23 cellular contexts compared by ENCODE assay signal in the genomic region with DNA sequence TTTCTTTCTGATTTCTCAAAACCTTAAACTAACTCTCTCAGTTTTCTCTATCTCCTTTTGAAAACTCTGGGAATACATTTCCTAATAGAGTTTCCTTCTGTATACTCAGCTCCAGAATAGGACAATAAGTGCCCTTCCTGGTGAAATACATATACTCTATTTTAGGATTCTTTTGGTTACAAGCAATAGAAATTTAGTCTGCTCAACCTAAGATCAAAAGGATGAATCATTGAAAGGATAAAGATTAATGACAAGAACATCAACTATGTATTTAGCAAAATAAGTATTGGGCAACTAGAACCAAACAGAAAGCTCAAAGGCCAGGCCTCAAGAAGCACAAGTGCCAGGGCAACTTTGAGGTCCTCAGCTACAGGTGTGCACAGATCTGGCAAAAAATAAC.
"Had no signal": no experiment of that assay in that cellular context is flagged by ENCODE, and none has a peak within 500 bp of the region (broad histone marks: within the 10 kb centered on the region; RNA-seq: fewer than 3 reads in every experiment).

No MANE protein-coding gene starts in this region.

- DNase-seq: effector memory CD4-positive, alpha-beta T cell; foreskin fibroblast; immature natural killer cell; kidney; left cardiac atrium; left ventricle myocardium inferior; mesendoderm; naive B cell; occipital lobe; pancreas; retina; right lobe of liver; spleen; stimulated activated CD4-positive, alpha-beta T cell treated with anti-CD3 and anti-CD28 coated beads, Interleukin-15, amount 100 ng/mL, for 24 hours; stimulated activated CD4-positive, alpha-beta T cell treated with anti-CD3 and anti-CD28 coated beads, Interleukin-1b, Interleukin-23, amount 100 ng/mL, for 48 hours; stimulated activated CD4-positive, alpha-beta T cell treated with anti-CD3 and anti-CD28 coated beads, Interleukin-4, amount 100 ng/mL, for 4 hours; stimulated activated naive CD4-positive, alpha-beta T cell; stomach; substantia nigra; trophoblast cell had no signal

- H3K27me3 ChIP-seq: pancreas, right lobe of liver, spleen, stomach had no signal

- H3K4me3 Mint-ChIP-seq: immature natural killer cell, naive B cell, nephron had no signal

- H3K27ac Mint-ChIP-seq: immature natural killer cell, naive B cell had no signal

- H3K36me3 ChIP-seq: left ventricle myocardium inferior, pancreas, prostate gland, right lobe of liver, spleen, stomach had no signal

- H3K4me3 ChIP-seq: left ventricle myocardium inferior, lung, pancreas, prostate gland, right lobe of liver, spleen, stomach had no signal

- H3K9me3 ChIP-seq: pancreas, prostate gland, right lobe of liver, stomach had no signal

- H3K36me3 Mint-ChIP-seq: immature natural killer cell had no signal

- H3K9me3 Mint-ChIP-seq: nephron had no signal

- H3K27ac ChIP-seq: left ventricle myocardium inferior, pancreas, prostate gland, right lobe of liver, spleen had no signal

- H3K27me3 Mint-ChIP-seq: naive B cell had no signal

- H3K4me1 ChIP-seq: pancreas, prostate gland, spleen had no signal

- H3K4me1 Mint-ChIP-seq: immature natural killer cell, naive B cell had no signal
